19 cellular contexts compared by ENCODE assay signal in the genomic region with DNA sequence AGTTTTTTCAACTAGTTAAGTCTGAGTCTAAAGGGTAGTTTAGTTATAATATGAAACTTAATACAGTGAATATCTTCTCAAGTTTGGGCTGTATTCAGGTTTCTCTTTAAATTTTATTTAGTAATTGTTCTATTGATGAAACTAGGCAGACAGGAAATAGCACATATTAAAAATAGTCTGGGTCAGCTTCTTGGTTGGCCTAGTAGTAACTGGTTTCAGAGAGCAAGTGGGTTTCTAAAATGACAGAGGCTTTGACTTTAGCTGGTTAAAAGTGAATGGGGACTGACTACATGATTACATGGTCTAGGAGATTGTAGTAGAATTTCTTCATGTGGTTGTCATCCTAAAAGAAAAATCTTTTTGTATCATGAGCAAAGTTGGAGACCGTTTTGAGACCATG. TPM values are rescaled to one million over a fixed set of nuclear protein-coding genes. Genes with fewer than 3 reads are reported as not detected.
DNase-seq lines count a peak whose midpoint lies in the region; ATAC-seq and TF ChIP-seq lines count a peak whose summit lies in the region.
"Had no signal": no experiment of that assay in that cellular context is flagged by ENCODE, and none has a peak within 500 bp of the region (broad histone marks: within the 10 kb centered on the region; RNA-seq: fewer than 3 reads in every experiment).

No MANE protein-coding gene starts in this region.

- no peaks in the 10 kb centered on the region for H3K27me3 Mint-ChIP-seq in MCF 10A (ENCODE audit: insufficient read depth, unreplicated experiment)
- H3K27me3 Mint-ChIP-seq: CD4-positive, alpha-beta T cell had no signal

- H3K4me3 Mint-ChIP-seq in MCF 10A (ENCODE audit: unreplicated experiment), result no peak overlapping the region
- H3K4me3 Mint-ChIP-seq: activated CD8-positive, alpha-beta T cell treated with anti-CD3 and anti-CD28 coated beads, Interleukin-2, amount 10 ng/mL, durations not matched to agents 7 days and 5 days; CD4-positive, alpha-beta T cell had no signal

- no peak overlapping the region for H3K4me3 ChIP-seq in mammary epithelial cell (replicated peaks in 1 of 3; ENCODE audit: insufficient read depth in 1 of 3, low read depth in 2 of 3, low read length in 3 of 3)
- H3K4me3 ChIP-seq in GM23248, result no peak overlapping the region
- no peak overlapping the region for H3K4me3 ChIP-seq in skeletal muscle satellite cell (ENCODE audit: low read length)
- H3K4me3 ChIP-seq: hepatocyte, mucosa of descending colon had no signal

- no peaks in the 10 kb centered on the region for H3K79me2 ChIP-seq in mammary epithelial cell (ENCODE audit: insufficient read depth, low read length)
- H3K79me2 ChIP-seq in GM23248 (ENCODE audit: insufficient read depth), result no peaks in the 10 kb centered on the region; the same call in 1 of the 2 replicates
- H3K79me2 ChIP-seq: hepatocyte had no signal

- dilution Hi-C loops in mammary epithelial cell (cut with HindIII; ENCODE audit: low sequenced_read_pairs), result loop anchor here (5.0 kb wide), 1 partner anchor 67 kb away; no protein-coding TSS in a partner anchor

- H3K9me3 ChIP-seq in mammary epithelial cell (replicated peaks; ENCODE audit: insufficient read depth, low read length) (no peaks in the 10 kb centered on the region), GM23248 (ENCODE audit: low read depth) (no peaks in the 10 kb centered on the region), skeletal muscle satellite cell (replicated peaks; ENCODE audit: low read length) (no peaks in the 10 kb centered on the region)
- H3K9me3 ChIP-seq: mucosa of descending colon had no signal

- H3K4me1 ChIP-seq in mammary epithelial cell (ENCODE audit: insufficient read depth, low read length), result peaks cover 31% of the 10 kb centered on the region
- H3K4me1 ChIP-seq in GM23248 (ENCODE audit: insufficient read depth), result peaks cover 47% of the 10 kb centered on the region
- H3K4me1 ChIP-seq in skeletal muscle satellite cell (ENCODE audit: control insufficient read depth, insufficient read depth, low read length), result peaks cover 56% of the 10 kb centered on the region

- TF ChIP-seq CTCF in MCF 10A (IDR thresholded peaks at IDR 0.05; ENCODE audit: unreplicated experiment), result no peak
- no peak for TF ChIP-seq CTCF in mammary epithelial cell (conservative IDR thresholded peaks at IDR 0.05 in 1 of 2, IDR thresholded peaks at IDR 0.05 in 1 of 2; ENCODE audit: extremely low read depth in 1 of 2, insufficient read depth in 1 of 2, low read depth in 1 of 2, low read length in 2 of 2)

- peaks cover 16% of the 10 kb centered on the region for H3K36me3 ChIP-seq in mammary epithelial cell (ENCODE audit: insufficient read depth, low read length)
- peaks cover 15% of the 10 kb centered on the region for H3K36me3 ChIP-seq in GM23248 (ENCODE audit: low read depth)
- peaks cover 18% of the 10 kb centered on the region for H3K36me3 ChIP-seq in skeletal muscle satellite cell (ENCODE audit: insufficient read depth, low read length)

- no peaks in the 10 kb centered on the region; the same call in 1 of the 2 replicates for H3K9me2 ChIP-seq in GM23248 (ENCODE audit: insufficient read depth)

- H2AFZ ChIP-seq in mammary epithelial cell (ENCODE audit: low read depth, low read length) (no peak overlapping the region), GM23248 (no peak overlapping the region)
- H2AFZ ChIP-seq: hepatocyte had no signal

- ATAC-seq in HG03565 (IDR thresholded peaks at IDR 0.05; ENCODE audit: unreplicated experiment), result no peak
- ATAC-seq: activated CD8-positive, alpha-beta T cell treated with anti-CD3 and anti-CD28 coated beads, Interleukin-2, amount 10 ng/mL, durations not matched to agents 7 days and 5 days; mucosa of descending colon had no signal

- WGBS in mammary epithelial cell (ENCODE audit: low coverage, missing lambda C conversion rate), result 61% methylated on average over 1 of the region's 1 CpG
- 95 to 100% methylated on average over 1 of the region's 1 CpG for WGBS in GM23248 (ENCODE audit: low coverage in 1 of 2, low lambda C conversion rate in 2 of 2, missing lambda C conversion rate in 2 of 2), 2 experiments

- intact Hi-C loops in MCF 10A (cut with micrococcal nuclease), result no loop called here
- intact Hi-C loops in mammary epithelial cell (cut with micrococcal nuclease), result no loop called here

- H3K4me2 ChIP-seq in mammary epithelial cell (ENCODE audit: insufficient read depth, low read depth, low read length), result no peak overlapping the region
- H3K4me2 ChIP-seq in GM23248 (ENCODE audit: unreplicated experiment), result peak overlapping the region; percentile 28
- H3K4me2 ChIP-seq in skeletal muscle satellite cell (ENCODE audit: low read length), result no peak overlapping the region

- H3K36me3 Mint-ChIP-seq in MCF 10A (ENCODE audit: insufficient read depth, unreplicated experiment), result peaks cover 24% of the 10 kb centered on the region

- H3K9ac ChIP-seq in mammary epithelial cell (ENCODE audit: insufficient read depth, low read length) (no peak overlapping the region), GM23248 (no peak overlapping the region), skeletal muscle satellite cell (ENCODE audit: low read depth, low read length) (peak overlapping the region; percentile 10)

- DNase-seq in MCF 10A (ENCODE audit: unreplicated experiment) (no peak), mammary epithelial cell (no peak), GM23248 (no peak), G401 (ENCODE audit: low spot score) (no peak)
- DNase-seq in stimulated activated CD4-positive, alpha-beta T cell treated with anti-CD3 and anti-CD28 coated beads, Interleukin-12 subunit alpha, Interleukin-12 subunit beta, amount 100 ng/mL, for 4 hours, result no peak
- DNase-seq: activated CD8-positive, alpha-beta T cell treated with anti-CD3 and anti-CD28 coated beads, Interleukin-2, amount 10 ng/mL, durations not matched to agents 7 days and 5 days; activated gamma-delta T cell; CD4-positive, alpha-beta T cell; EL; GOT3; mucosa of descending colon; NCI-H2081; NCI-H526 had no signal

- in situ Hi-C loops in mammary epithelial cell (cut with MboI; ENCODE audit: low sequenced_read_pairs in 2 of 2), result no loop called here
- in situ Hi-C loops in GM23248 (cut with MboI), result no loop called here
- in situ Hi-C loops in G401 (cut with HindIII; ENCODE audit: low sequenced_read_pairs), result no loop called here

- H3F3A ChIP-seq in GM23248 (ENCODE audit: insufficient read depth), result peaks cover 52% of the 10 kb centered on the region

- peaks cover 24% of the 10 kb centered on the region for H3K4me1 Mint-ChIP-seq in MCF 10A (ENCODE audit: insufficient read depth, unreplicated experiment)

- POLR2A ChIA-PET in MCF 10A (lab: Yijun Ruan, JAX), result interaction anchor here (1.5 to 3.4 kb wide), 2 partner anchors 11 to 90 kb away, joined by 3 to 7 read pairs; no protein-coding TSS in a partner anchor

- H3K27ac ChIP-seq in mammary epithelial cell (ENCODE audit: insufficient read depth, low read depth, low read length), result no peak overlapping the region
- H3K27ac ChIP-seq in GM23248, result peak overlapping the region; percentile 66
- H3K27ac ChIP-seq in angular gyrus (ENCODE audit: low read depth, low read length), result peak overlapping the region; percentile 86
- H3K27ac ChIP-seq: hepatocyte, VCaP had no signal

- H3K27ac Mint-ChIP-seq in MCF 10A (ENCODE audit: low read depth, unreplicated experiment), result peak overlapping the region; percentile 39
- H3K27ac Mint-ChIP-seq: activated CD8-positive, alpha-beta T cell treated with anti-CD3 and anti-CD28 coated beads, Interleukin-2, amount 10 ng/mL, durations not matched to agents 7 days and 5 days; CD4-positive, alpha-beta T cell had no signal

- no TSS peak for BruUV-seq in MCF 10A (replicated peaks; lab: Mats Ljungman, UMichigan)
- BruUV-seq in mammary epithelial cell (replicated peaks; lab: Mats Ljungman, UMichigan), result no TSS peak

- H4K20me1 ChIP-seq in mammary epithelial cell (ENCODE audit: insufficient read depth, low read length) (no peaks in the 10 kb centered on the region), GM23248 (ENCODE audit: insufficient read depth) (no peaks in the 10 kb centered on the region)

- no peaks in the 10 kb centered on the region for H3K27me3 ChIP-seq in mammary epithelial cell (ENCODE audit: insufficient read depth, low read length)
- no peaks in the 10 kb centered on the region for H3K27me3 ChIP-seq in GM23248 (replicated peaks; ENCODE audit: insufficient read depth)
- no peaks in the 10 kb centered on the region for H3K27me3 ChIP-seq in skeletal muscle satellite cell (ENCODE audit: control insufficient read depth, insufficient read depth, low read length)
- H3K27me3 ChIP-seq: hepatocyte had no signal

- H3K9me3 Mint-ChIP-seq in MCF 10A (ENCODE audit: unreplicated experiment), result no peaks in the 10 kb centered on the region
- H3K9me3 Mint-ChIP-seq: CD4-positive, alpha-beta T cell had no signal

- CTCF ChIA-PET in MCF 10A (lab: Yijun Ruan, JAX), result interaction anchor here (0.5 kb wide), 1 partner anchor 156 kb away, joined by 3 read pairs; no protein-coding TSS in a partner anchor
- CTCF ChIA-PET in mammary epithelial cell (lab: Charles Lee; ENCODE audit: low non-redundant PET), result no interaction called here

RNA-seq across cellular contexts. Expression of gene OMG, which starts 46.8 kb away (rescaled TPM):
- total RNA-seq in MCF 10A (2022) (0.16 TPM in 1 of 2 replicates, not detected in the other), mammary epithelial cell (under 1 TPM in 1 of 2 donors, not detected in 1; under 0.01 TPM)
- polyA plus RNA-seq in mammary epithelial cell (not detected), GM23248 (2016; fragmentation: Nextera tagmentation; extraction: Ambion mirVana) (0.25 TPM in 1 of 2 replicates, not detected in the other)
- polyA minus RNA-seq in mammary epithelial cell, result not detected
- total RNA-seq in GM23248 (2014; rRNA removed; shearing (Covaris generic)), result not detected in 2 replicates
- total RNA-seq in skeletal muscle satellite cell (2012; rRNA removed), result under 0.01 TPM in 1 of 2 replicates, not detected in the other
- total RNA-seq in G401 (2014; rRNA removed; shearing (Covaris generic)), result 8.2 TPM in 1 of 2 replicates, not detected in the other
- total RNA-seq: hepatocyte, skeletal muscle tissue had no signal
